Comparison of ENCODE assay signal across 9 cellular contexts in the genomic region with DNA sequence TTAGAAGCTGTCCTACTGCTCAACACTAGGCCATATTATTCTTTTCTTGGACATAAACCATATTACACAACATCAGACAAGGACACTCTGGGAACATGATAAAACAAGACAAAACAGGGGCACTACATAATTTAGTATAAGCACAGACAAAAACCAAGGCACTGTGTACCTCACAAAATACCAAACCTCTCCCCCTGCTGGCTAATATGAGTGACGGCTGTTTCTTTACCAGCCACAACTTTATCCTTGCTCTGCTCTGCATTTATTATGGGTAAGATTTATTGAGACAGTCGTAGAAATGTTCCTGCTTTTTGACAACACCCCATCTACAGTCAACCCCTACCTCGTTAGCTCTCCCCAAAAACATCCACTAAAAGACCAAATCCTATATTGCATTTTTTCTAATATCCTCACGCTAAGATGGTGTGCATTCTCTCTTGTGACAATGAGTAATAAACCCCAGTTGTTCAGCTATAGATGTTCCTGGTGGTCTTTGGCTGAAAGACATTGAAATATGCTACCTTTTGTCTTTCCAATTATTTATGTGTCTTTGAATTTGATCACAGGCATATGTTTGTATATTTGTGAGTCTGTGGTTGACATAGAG. TPM values are rescaled to one million over a fixed set of nuclear protein-coding genes. Genes with fewer than 3 reads are reported as not detected.
DNase-seq lines count a peak whose midpoint lies in the region; ATAC-seq and TF ChIP-seq lines count a peak whose summit lies in the region.
"Had no signal": no experiment of that assay in that cellular context is flagged by ENCODE, and none has a peak within 500 bp of the region (broad histone marks: within the 10 kb centered on the region; RNA-seq: fewer than 3 reads in every experiment).

No MANE protein-coding gene starts in this region.

- H3K9ac ChIP-seq in colonic mucosa (ENCODE audit: low read depth in 2 of 2, low read length in 2 of 2) = no peak overlapping the region

- no peak for ATAC-seq in HG02623 (IDR thresholded peaks at IDR 0.05; ENCODE audit: unreplicated experiment)
- ATAC-seq in HG02642 (IDR thresholded peaks at IDR 0.05; ENCODE audit: poor library complexity, unreplicated experiment) = no peak

- intact Hi-C loops in colonic mucosa (cut with DNase I) = no loop called here

- no peaks in the 10 kb centered on the region for H4K20me1 ChIP-seq in osteoblast (ENCODE audit: insufficient read depth, low read length)

- H3K79me2 ChIP-seq in osteoblast (ENCODE audit: insufficient read depth, low read length) = no peaks in the 10 kb centered on the region

- H3K36me3 ChIP-seq in colonic mucosa (no peaks in the 10 kb centered on the region), osteoblast (ENCODE audit: insufficient read depth, low read length) (no peaks in the 10 kb centered on the region)

- H3K9me3 ChIP-seq in colonic mucosa (no peaks in the 10 kb centered on the region), osteoblast (ENCODE audit: low read depth, low read length) (no peaks in the 10 kb centered on the region)

- no peak overlapping the region for H3K27ac ChIP-seq in colonic mucosa
- H3K27ac ChIP-seq in osteoblast (ENCODE audit: low read depth, low read length) = no peak overlapping the region

- H2AFZ ChIP-seq in osteoblast (ENCODE audit: low read length) = no peak overlapping the region

- H3K4me1 ChIP-seq in colonic mucosa = no peaks in the 10 kb centered on the region
- no peaks in the 10 kb centered on the region for H3K4me1 ChIP-seq in osteoblast (ENCODE audit: insufficient read depth, low read length)

- H3K27me3 ChIP-seq in colonic mucosa (no peaks in the 10 kb centered on the region), osteoblast (ENCODE audit: insufficient read depth, low read length) (no peaks in the 10 kb centered on the region)

- DNase-seq in NCI-H2227 treated with DMSO at 0.1 percent for 48 hours (lab: John Stamatoyannopoulos, UW) (peak; percentile 3), colonic mucosa (no peak), osteoblast (ENCODE audit: insufficient read length, low spot score, missing footprints) (no peak), DMS79 (lab: John Stamatoyannopoulos, UW) (no peak), NCI-H1105 (lab: John Stamatoyannopoulos, UW) (no peak)

- no peak overlapping the region for H3K4me2 ChIP-seq in osteoblast (ENCODE audit: insufficient read depth, low read length)

- TF ChIP-seq CTCF in GM12875 (IDR thresholded peaks at IDR 0.05; ENCODE audit: borderline replicate concordance, insufficient read depth, low read depth, low read length) (peak; percentile 51; the same call in 1 of the 2 replicates), colonic mucosa (IDR thresholded peaks at IDR 0.05) (peak; percentile 37), osteoblast (IDR thresholded peaks at IDR 0.05; ENCODE audit: extremely low read depth, low read depth, low read length) (peak; percentile 65)

- H3K4me3 ChIP-seq in GM12875 (ENCODE audit: low read depth, low read length) (no peak overlapping the region), colonic mucosa (no peak overlapping the region), osteoblast (ENCODE audit: insufficient read depth, low read length) (no peak overlapping the region)

RNA-seq across cellular contexts. Expression of a gene that starts 23.8 kb away (rescaled TPM):
- total RNA-seq in colonic mucosa = 10 to 100 TPM; 33.2 to 38.4 TPM
- total RNA-seq in osteoblast = 16.8 and 21.4 TPM in 2 replicates

RNA-seq across cellular contexts. Expression of a gene that starts 29.7 kb away (rescaled TPM):
- total RNA-seq in colonic mucosa (10 to 100 TPM; 77.9 to 87.1 TPM), osteoblast (35.1 TPM in 2 replicates)

RNA-seq across cellular contexts. Expression of a gene that starts 38.3 kb away (rescaled TPM):
- 1 to 10 TPM in 1 of 2 donors, under 1 TPM in 1; 0.93 to 1.6 TPM for total RNA-seq in colonic mucosa
- total RNA-seq in osteoblast = not detected in 2 replicates
- total RNA-seq: glomerular endothelial cell had no signal
